8 cellular contexts compared by ENCODE assay signal in genomic region chr16:9256196-9256595, GRCh38.
DNase-seq lines count a peak whose midpoint lies in the region; ATAC-seq, FAIRE-seq and TF ChIP-seq lines count a peak whose summit lies in the region.

No MANE protein-coding gene starts in this region.

- no peak for FAIRE-seq in A549 (lab: Jason Lieb, UNC)

- CTCF ChIA-PET in A549 (lab: Yijun Ruan, JAX) = interaction anchor here (0.8 to 1.7 kb wide), 7 partner anchors 11 to 925 kb away, joined by 3 to 6 read pairs (median 4); no protein-coding TSS in a partner anchor

- peak in 1 of 2 experiments; percentile 75; a peak in 3 of 6 replicates for ATAC-seq in A549
- no peak for ATAC-seq in stimulated activated naive CD8-positive, alpha-beta T cell treated with anti-CD3 and anti-CD28 coated beads, Interleukin-15, Interleukin-2, amounts not matched to agents 100 U/mL and 50 U/mL, for 24 hours
- ATAC-seq in GM19324 (IDR thresholded peaks at IDR 0.05; ENCODE audit: low FRiP score, unreplicated experiment) = no peak

- H3K27me3 ChIP-seq in NT2/D1 (ENCODE audit: insufficient read depth, insufficient read length) = no peaks in the 10 kb centered on the region

- no peak overlapping the region for H3K4me2 ChIP-seq in A549

- H3K4me1 ChIP-seq in A549 (no peaks in the 10 kb centered on the region), NT2/D1 (ENCODE audit: insufficient read depth, insufficient read length) (no peaks in the 10 kb centered on the region)

- WGBS in A549 (ENCODE audit: missing lambda C conversion rate) = 18% methylated on average over 6 of the region's 6 CpGs

- H3K4me3 ChIP-seq in A549 = no peak overlapping the region
- H3K4me3 ChIP-seq in NT2/D1 (ENCODE audit: insufficient read length, low read depth) = no peak overlapping the region
- H3K4me3 ChIP-seq in fibroblast of the aortic adventitia (ENCODE audit: low read depth, low read length) = no peak overlapping the region

- 0 out of 5 replicates have a peak, but pooled peaks of 1 of the 2 experiments have one; percentile 7 for TF ChIP-seq RAD21 in A549 (conservative IDR thresholded peaks at IDR 0.05 in 1 of 2, IDR thresholded peaks at IDR 0.05 in 1 of 2)

- H3K9me3 ChIP-seq in A549 (no peaks in the 10 kb centered on the region), NT2/D1 (ENCODE audit: insufficient read depth, low read length) (no peaks in the 10 kb centered on the region)

- peak; percentile 31 to 37 for DNase-seq in A549 (ENCODE audit: low read depth in 1 of 2, low spot score in 1 of 2)
- peak; percentile 2 for DNase-seq in GDM1 (lab: John Stamatoyannopoulos, UW)
- DNase-seq in NT2/D1 (ENCODE audit: low read depth, low spot score) = peak; percentile 77
- no peak for DNase-seq in fibroblast of the aortic adventitia (ENCODE audit: low read depth)
- DNase-seq in stimulated activated naive CD8-positive, alpha-beta T cell treated with anti-CD3 and anti-CD28 coated beads, Interleukin-15, Interleukin-2, amounts not matched to agents 100 U/mL and 50 U/mL, for 24 hours = peak; percentile 54
- DNase-seq in activated CD4-positive, CD25-positive, alpha-beta regulatory T cell (lab: John Stamatoyannopoulos, UW) = no peak
- DNase-seq in kidney glomerular epithelial cell (lab: John Stamatoyannopoulos, UW) = no peak

- no peak overlapping the region for H3K9ac ChIP-seq in NT2/D1 (ENCODE audit: insufficient read length, low read depth)

- POLR2A ChIA-PET in A549 (lab: Yijun Ruan, JAX) = no interaction called here

- TF ChIP-seq CTCF in A549 (IDR thresholded peaks at IDR 0.05) (peak; percentile 38), fibroblast of the aortic adventitia (IDR thresholded peaks at IDR 0.05; ENCODE audit: insufficient read depth, low read length) (peak; percentile 50)

- no peak for TF ChIP-seq EP300 in A549 (IDR thresholded peaks at IDR 0.05)

- TF ChIP-seq POLR2A in A549 (IDR thresholded peaks at IDR 0.05; ENCODE audit: low read length) = no peak

- H3K36me3 ChIP-seq in NT2/D1 (ENCODE audit: insufficient read depth, insufficient read length, low read length) = no peaks in the 10 kb centered on the region

- no peak overlapping the region for H3K27ac ChIP-seq in A549

TF ChIP-seq in A549, 52 proteins besides CTCF, POLR2A, EP300 and RAD21:
- TF ChIP-seq CHD2 (IDR thresholded peaks at IDR 0.05; ENCODE audit: low read length, partially characterized antibody) = no peak
- TF ChIP-seq POLR2AphosphoS2 (conservative IDR thresholded peaks at IDR 0.05; ENCODE audit: low read length) = no peak
- no peak for TF ChIP-seq HOXA7 (CRISPR knock-in tag; IDR thresholded peaks at IDR 0.05)
- no peak for TF ChIP-seq ATOH8 (CRISPR knock-in tag; IDR thresholded peaks at IDR 0.05; ENCODE audit: low read depth)
- no peak for TF ChIP-seq CBX8 (IDR thresholded peaks at IDR 0.05)
- TF ChIP-seq RCOR1 (IDR thresholded peaks at IDR 0.05; ENCODE audit: low read depth, low read length) = no peak
- no peak for TF ChIP-seq ELK1 (IDR thresholded peaks at IDR 0.05; ENCODE audit: low read depth, low read length)
- TF ChIP-seq RARB (CRISPR knock-in tag; IDR thresholded peaks at IDR 0.05) = no peak
- TF ChIP-seq USF2 (IDR thresholded peaks at IDR 0.05) = no peak
- no peak for TF ChIP-seq CHD4 (IDR thresholded peaks at IDR 0.05; ENCODE audit: borderline replicate concordance)
TF ChIP-seq in A549: peak in this region for 0.

Comparison
In these comparisons a context has a peak if more than half of its experiments do, and no peak if none do; other contexts are left out.
1. DNase-seq: peak in A549 (2 of 2), GDM1 (single experiment), NT2/D1 (single experiment) and stimulated activated naive CD8-positive, alpha-beta T cell treated with anti-CD3 and anti-CD28 coated beads, Interleukin-15, Interleukin-2, amounts not matched to agents 100 U/mL and 50 U/mL, for 24 hours (single experiment); none in fibroblast of the aortic adventitia (single experiment), activated CD4-positive, CD25-positive, alpha-beta regulatory T cell (0 of 4) and kidney glomerular epithelial cell (single experiment).